In the genomic region with DNA sequence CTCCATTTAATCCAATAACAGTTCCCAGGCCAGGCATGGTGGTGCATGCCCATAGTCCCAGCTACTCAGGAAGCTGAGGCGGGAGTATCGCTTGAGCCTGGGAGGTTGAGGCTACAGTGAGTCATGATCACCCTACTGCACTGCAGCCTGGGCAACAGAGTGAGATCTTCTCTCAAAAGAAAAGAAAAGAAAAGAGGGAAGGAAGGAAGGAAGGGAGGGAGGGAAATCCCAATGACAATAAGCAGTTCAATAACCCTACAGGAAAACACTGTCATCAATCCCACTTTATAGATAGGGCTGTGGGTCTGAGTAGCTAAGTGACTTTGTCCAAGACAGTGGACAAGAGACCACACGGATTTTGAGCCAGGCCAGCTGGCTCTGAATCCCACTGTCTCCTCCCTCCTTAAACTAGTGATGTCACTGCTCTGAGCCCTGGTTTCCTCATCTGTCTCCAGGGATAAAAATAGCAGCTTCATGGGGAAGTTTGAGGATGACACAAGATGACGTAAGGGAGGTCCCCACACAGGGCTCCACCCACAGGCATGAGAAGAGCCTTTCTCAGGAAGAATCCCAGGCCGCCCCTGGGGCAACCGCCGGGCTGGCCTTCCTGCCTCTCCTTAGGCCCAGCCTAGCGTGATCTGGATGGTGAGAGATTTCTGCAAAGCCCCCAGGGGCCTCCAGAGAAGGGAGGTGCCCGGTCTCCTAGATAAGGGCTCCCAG, we compare ENCODE assay signal across 10 cellular contexts. TPM values are rescaled to one million over a fixed set of nuclear protein-coding genes. Genes with fewer than 3 reads are reported as not detected.
A peak's percentile ranks its signal among the peaks of the same experiment; 100 is the strongest.
DNase-seq lines count a peak whose midpoint lies in the region; ATAC-seq and TF ChIP-seq lines count a peak whose summit lies in the region.
"Had no signal": no experiment of that assay in that cellular context is flagged by ENCODE, and none has a peak within 500 bp of the region (broad histone marks: within the 10 kb centered on the region; RNA-seq: fewer than 3 reads in every experiment).

No MANE protein-coding gene starts in this region.

- no peak overlapping the region for H3K4me3 Mint-ChIP-seq in osteocyte (ENCODE audit: unreplicated experiment)
- H3K4me3 Mint-ChIP-seq: naive B cell had no signal

- no peak for TF ChIP-seq CTCF in osteocyte (IDR thresholded peaks at IDR 0.05)

- peaks cover 0 to 21% of the 10 kb centered on the region in 2 donors for H3K4me1 ChIP-seq in esophagus (ENCODE audit: control insufficient read depth in 2 of 2, insufficient read depth in 2 of 2, low read length in 1 of 2)
- H3K4me1 ChIP-seq: uterus had no signal

- H3K27ac Mint-ChIP-seq in osteocyte (ENCODE audit: unreplicated experiment), result peak overlapping the region; percentile 42
- H3K27ac Mint-ChIP-seq: naive B cell had no signal

- H3K36me3 Mint-ChIP-seq in osteocyte (ENCODE audit: unreplicated experiment), result no peaks in the 10 kb centered on the region
- H3K36me3 Mint-ChIP-seq: naive B cell had no signal

- ATAC-seq in GM18870 (IDR thresholded peaks at IDR 0.05; ENCODE audit: unreplicated experiment), result no peak
- no peak for ATAC-seq in sciatic nerve
- ATAC-seq in GM18505 (IDR thresholded peaks at IDR 0.05; ENCODE audit: unreplicated experiment), result no peak

- no peaks in the 10 kb centered on the region for H3K9me3 Mint-ChIP-seq in osteocyte (ENCODE audit: unreplicated experiment)
- H3K9me3 Mint-ChIP-seq: naive B cell had no signal

- H3K4me3 ChIP-seq in esophagus (ENCODE audit: low read depth in 1 of 2, low read length in 2 of 2), result no peak overlapping the region
- H3K4me3 ChIP-seq: uterus had no signal

- intact Hi-C loops in sciatic nerve (cut with DNase I), result no loop called here

- no peaks in the 10 kb centered on the region for H3K27me3 ChIP-seq in esophagus (ENCODE audit: control insufficient read depth in 1 of 2, insufficient read depth in 2 of 2, low read length in 2 of 2)
- H3K27me3 ChIP-seq: uterus had no signal

- DNase-seq in DMS 273 (lab: John Stamatoyannopoulos, UW; ENCODE audit: unreplicated experiment) (peak; percentile 47), DMS 273 treated with DMSO at 0.1 percent for 48 hours (lab: John Stamatoyannopoulos, UW) (no peak), RKO (ENCODE audit: low spot score) (peak; percentile 92), osteocyte (ENCODE audit: extremely low spot score, unreplicated experiment) (no peak), sciatic nerve (ENCODE audit: low spot score) (no peak)
- DNase-seq: naive B cell had no signal

- no peaks in the 10 kb centered on the region for H3K36me3 ChIP-seq in esophagus (ENCODE audit: control insufficient read depth in 2 of 2, insufficient read depth in 2 of 2, low read length in 1 of 2)
- H3K36me3 ChIP-seq: uterus had no signal

- peaks cover 17% of the 10 kb centered on the region for H3K4me1 Mint-ChIP-seq in osteocyte (ENCODE audit: unreplicated experiment)

- H3K27me3 Mint-ChIP-seq in osteocyte (ENCODE audit: unreplicated experiment), result no peaks in the 10 kb centered on the region

- 54 to 72% methylated on average over 9 of the region's 9 CpGs for WGBS in esophagus, 2 donors

- peak overlapping the region; percentile 56 to 63 for H3K27ac ChIP-seq in esophagus (ENCODE audit: low read depth in 2 of 2, low read length in 1 of 2)
- H3K27ac ChIP-seq: uterus had no signal

- TF ChIP-seq POLR2A in GM18505 (IDR thresholded peaks at IDR 0.05; ENCODE audit: borderline replicate concordance, extremely low read depth, insufficient read depth, insufficient read length), result no peak

- no peaks in the 10 kb centered on the region for H3K9me3 ChIP-seq in esophagus (ENCODE audit: control insufficient read depth in 2 of 2, insufficient read depth in 1 of 2, low read depth in 1 of 2, low read length in 1 of 2)
- H3K9me3 ChIP-seq: uterus had no signal

RNA-seq across cellular contexts. Expression of a gene that starts 7.2 kb away (rescaled TPM):
- polyA plus RNA-seq in esophagus, result 10 to 100 TPM in 1 of 2 donors, 1 to 10 TPM in 1; 7.6 to 21.1 TPM
- total RNA-seq in osteocyte (49.1 and 62.6 TPM in 2 replicates), sciatic nerve (6.2 TPM)

RNA-seq across cellular contexts. Expression of a gene that starts 26.4 kb away (rescaled TPM):
- polyA plus RNA-seq in esophagus, result 1 to 10 TPM; 6.0 to 6.1 TPM
- total RNA-seq in osteocyte (47.3 and 57.7 TPM in 2 replicates), sciatic nerve (39.6 TPM)

RNA-seq across cellular contexts. Expression of a gene that starts 34.8 kb away (rescaled TPM):
- 10 to 100 TPM; 58.6 to 86.6 TPM for polyA plus RNA-seq in esophagus
- 103 and 119 TPM in 2 replicates for total RNA-seq in osteocyte
- total RNA-seq in sciatic nerve, result 72.7 TPM

RNA-seq across cellular contexts. Expression of a gene that starts 48.0 kb away (rescaled TPM):
- 1 to 10 TPM; 2.2 to 2.4 TPM for polyA plus RNA-seq in esophagus
- total RNA-seq in osteocyte (30.8 and 31.7 TPM in 2 replicates), sciatic nerve (17.0 TPM)

Comparison
In these comparisons a context has a peak if more than half of its experiments do, and no peak if none do; other contexts are left out.
1. DNase-seq: peak in DMS 273 (single experiment) and RKO (single experiment); none in DMS 273 treated with DMSO at 0.1 percent for 48 hours (single experiment), osteocyte (single experiment) and sciatic nerve (single experiment).